28 cellular contexts compared by ENCODE assay signal in the genomic region with DNA sequence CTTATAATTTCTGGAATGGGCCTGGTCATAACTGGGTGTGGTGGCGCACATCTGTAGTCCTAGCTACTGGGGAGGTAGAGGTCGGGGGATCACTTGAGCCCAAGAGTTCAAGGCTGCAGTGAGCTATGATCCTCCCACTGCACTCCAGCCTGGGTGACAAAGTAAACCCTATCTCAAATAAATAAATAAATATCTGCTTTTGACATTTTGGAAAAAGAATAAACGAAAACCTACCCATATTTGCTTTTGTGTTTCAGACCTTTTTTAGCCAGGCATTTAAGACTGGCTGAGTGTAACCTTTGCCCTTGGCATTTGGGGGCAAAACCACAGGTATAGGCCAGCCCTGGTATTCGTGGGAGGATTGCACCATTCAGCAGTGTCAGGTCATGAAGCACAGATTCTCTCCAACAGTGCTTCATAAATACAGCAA.
"Had no signal": no experiment of that assay in that cellular context is flagged by ENCODE, and none has a peak within 500 bp of the region (broad histone marks: within the 10 kb centered on the region; RNA-seq: fewer than 3 reads in every experiment).

No MANE protein-coding gene starts in this region.

- H3K4me1 Mint-ChIP-seq: naive B cell; stimulated activated effector memory CD8-positive, alpha-beta T cell treated with anti-CD3 and anti-CD28 coated beads, Interleukin-12 subunit alpha, Interleukin-12 subunit beta, amount 100 ng/mL, for 72 hours had no signal

- H3K9me3 ChIP-seq: neutrophil, testis, thyroid gland, vagina had no signal

- H3K27me3 ChIP-seq: left lung, neural progenitor cell, neutrophil, right atrium auricular region, stomach, testis, thyroid gland, transverse colon, upper lobe of left lung, vagina had no signal

- H3K4me3 ChIP-seq: left lung, lung, neural progenitor cell, psoas muscle, right atrium auricular region, spleen, stomach, testis, thyroid gland, transverse colon, upper lobe of left lung, vagina had no signal

- H3K27ac ChIP-seq: left lung, neural progenitor cell, neutrophil, parathyroid adenoma, psoas muscle, right atrium auricular region, spleen, stomach, testis, thyroid gland, transverse colon, upper lobe of left lung, vagina had no signal

- DNase-seq: hippocampal formation; kidney glomerular epithelial cell; left cardiac atrium; left lung; mesendoderm; naive B cell; natural killer cell; nephron progenitor cell; occipital lobe; psoas muscle; small intestine; spleen; stimulated activated CD4-positive, alpha-beta T cell treated with anti-CD3 and anti-CD28 coated beads, Interleukin-4, amount 100 ng/mL, for 24 hours; stimulated activated naive CD4-positive, alpha-beta T cell; stomach; testis; thyroid gland; transverse colon; upper lobe of left lung had no signal

- H2AFZ ChIP-seq: neural progenitor cell, parathyroid adenoma had no signal

- H3K36me3 ChIP-seq: left lung, neural progenitor cell, neutrophil, right atrium auricular region, stomach, thyroid gland, transverse colon, upper lobe of left lung, vagina had no signal

- H3K9me3 Mint-ChIP-seq: natural killer cell; stimulated activated effector memory CD8-positive, alpha-beta T cell treated with anti-CD3 and anti-CD28 coated beads, Interleukin-12 subunit alpha, Interleukin-12 subunit beta, amount 100 ng/mL, for 72 hours had no signal

- H3K9ac ChIP-seq: neural progenitor cell, parathyroid adenoma had no signal

- H3K4me2 ChIP-seq: neural progenitor cell had no signal

- ATAC-seq: left cardiac atrium; left lung; natural killer cell; psoas muscle; sciatic nerve; stimulated activated effector memory CD8-positive, alpha-beta T cell treated with anti-CD3 and anti-CD28 coated beads, Interleukin-12 subunit alpha, Interleukin-12 subunit beta, amount 100 ng/mL, for 72 hours had no signal

- H3K27ac Mint-ChIP-seq: mesothelial cell of epicardium; naive B cell; natural killer cell; nephron progenitor cell; neural progenitor cell; stimulated activated effector memory CD8-positive, alpha-beta T cell treated with anti-CD3 and anti-CD28 coated beads, Interleukin-12 subunit alpha, Interleukin-12 subunit beta, amount 100 ng/mL, for 72 hours had no signal

- H3K4me1 ChIP-seq: parathyroid adenoma had no signal

- H3K4me3 Mint-ChIP-seq: mesothelial cell of epicardium; naive B cell; natural killer cell; nephron progenitor cell; neural progenitor cell; stimulated activated effector memory CD8-positive, alpha-beta T cell treated with anti-CD3 and anti-CD28 coated beads, Interleukin-12 subunit alpha, Interleukin-12 subunit beta, amount 100 ng/mL, for 72 hours had no signal

- H3K79me2 ChIP-seq: parathyroid adenoma had no signal
